ENCODE assay signal across 24 cellular contexts in genomic region chr3:58556761-58557181, GRCh38. TPM values are rescaled to one million over a fixed set of nuclear protein-coding genes. Genes with fewer than 3 reads are reported as not detected.
DNase-seq lines count a peak whose midpoint lies in the region; ATAC-seq and TF ChIP-seq lines count a peak whose summit lies in the region.
"Had no signal": no experiment of that assay in that cellular context is flagged by ENCODE, and none has a peak within 500 bp of the region (broad histone marks: within the 10 kb centered on the region; RNA-seq: fewer than 3 reads in every experiment).

No MANE protein-coding gene starts in this region.

- peaks cover 23% of the 10 kb centered on the region for H3K4me1 Mint-ChIP-seq in GM23338
- no peaks in the 10 kb centered on the region for H3K4me1 Mint-ChIP-seq in natural killer cell treated with Interleukin-12 subunit alpha and Interleukin-12 subunit beta and Interleukin-15 and Interleukin-18, amount 100 ng/mL, for 72 hours (ENCODE audit: low read depth in 2 of 2)
- H3K4me1 Mint-ChIP-seq: activated CD4-positive, alpha-beta T cell treated with anti-CD3 and anti-CD28 coated beads, Interleukin-2, amount 10 ng/mL, durations not matched to agents 7 days and 5 days; CD8-positive, alpha-beta memory T cell; natural killer cell; stimulated activated effector memory CD8-positive, alpha-beta T cell treated with anti-CD3 and anti-CD28 coated beads, Interleukin-12 subunit alpha, Interleukin-12 subunit beta, amount 100 ng/mL, for 72 hours had no signal

- H3K27me3 Mint-ChIP-seq in GM23338 (ENCODE audit: insufficient read depth, low read depth, poor library complexity): peaks cover 10% of the 10 kb centered on the region
- H3K27me3 Mint-ChIP-seq in natural killer cell treated with Interleukin-12 subunit alpha and Interleukin-12 subunit beta and Interleukin-15 and Interleukin-18, amount 100 ng/mL, for 72 hours: peaks cover 10 to 25% of the 10 kb centered on the region in 2 donors

- no peak overlapping the region for H3K4me3 ChIP-seq in GM23338
- H3K4me3 ChIP-seq in transverse colon: no peak overlapping the region
- H3K4me3 ChIP-seq: PC-9, psoas muscle, skin epidermis had no signal

- in situ Hi-C loops in transverse colon (cut with MboI; ENCODE audit: low pct_ligation_motif_present in 1 of 4, low pct_unique_long_range_greater_than_20kb in 1 of 4, low sequenced_read_pairs in 3 of 4): no loop called here

- TF ChIP-seq EP300 in transverse colon (IDR thresholded peaks at IDR 0.05; ENCODE audit: low read depth): no peak

- H3K36me3 Mint-ChIP-seq in GM23338 (ENCODE audit: low read depth): peaks cover 7% of the 10 kb centered on the region; the same call in 2 of the 3 replicates
- no peaks in the 10 kb centered on the region for H3K36me3 Mint-ChIP-seq in natural killer cell treated with Interleukin-12 subunit alpha and Interleukin-12 subunit beta and Interleukin-15 and Interleukin-18, amount 100 ng/mL, for 72 hours
- H3K36me3 Mint-ChIP-seq: CD8-positive, alpha-beta memory T cell; natural killer cell; stimulated activated effector memory CD8-positive, alpha-beta T cell treated with anti-CD3 and anti-CD28 coated beads, Interleukin-12 subunit alpha, Interleukin-12 subunit beta, amount 100 ng/mL, for 72 hours had no signal

- intact Hi-C loops in sciatic nerve (cut with DNase I): no loop called here
- intact Hi-C loops in transverse colon (cut with DNase I; ENCODE audit: low total_unique reads): no loop called here

- TF ChIP-seq CTCF in GM23338 (conservative IDR thresholded peaks at IDR 0.05; ENCODE audit: low read depth in 2 of 2) (no peak), transverse colon (IDR thresholded peaks at IDR 0.05) (no peak), RWPE1 (conservative IDR thresholded peaks at IDR 0.05; ENCODE audit: low read depth) (no peak)

- H3K4me1 ChIP-seq in GM23338 (ENCODE audit: insufficient read depth): peaks cover 4% of the 10 kb centered on the region
- peaks cover 0 to 12% (median 1%) of the 10 kb centered on the region in 4 donors for H3K4me1 ChIP-seq in transverse colon
- H3K4me1 ChIP-seq: psoas muscle had no signal

- DNase-seq in GM23338 (ENCODE audit: low spot score) (no peak), NCI-H82 treated with DMSO at 0.1 percent for 48 hours (lab: John Stamatoyannopoulos, UW; ENCODE audit: unreplicated experiment) (peak; percentile 61), inferior parietal cortex (ENCODE audit: extremely low spot score) (peak; percentile 49), sciatic nerve (ENCODE audit: low spot score) (no peak), transverse colon (no peak), RWPE1 (ENCODE audit: low spot score) (no peak)
- DNase-seq in natural killer cell treated with Interleukin-12 subunit alpha and Interleukin-12 subunit beta and Interleukin-15 and Interleukin-18, amount 100 ng/mL, for 72 hours (ENCODE audit: low spot score): no peak
- DNase-seq: activated CD4-positive, alpha-beta T cell treated with anti-CD3 and anti-CD28 coated beads, Interleukin-2, amount 10 ng/mL, durations not matched to agents 7 days and 5 days; activated CD8-positive, alpha-beta memory T cell treated with anti-CD3 and anti-CD28 coated beads, Interleukin-2, amount 50 U/mL, for 4 hours; brain microvascular endothelial cell; CD8-positive, alpha-beta memory T cell; HCEC 1CT; KG1; kidney glomerular epithelial cell; natural killer cell; PC-9; psoas muscle; stimulated activated CD4-positive, alpha-beta T cell treated with anti-CD3 and anti-CD28 coated beads, Interleukin-2, amount 100 ng/mL, for 24 hours had no signal

- no peaks in the 10 kb centered on the region for H3K9me2 ChIP-seq in GM23338 (ENCODE audit: insufficient read depth)

- no peak overlapping the region for H3K4me3 Mint-ChIP-seq in GM23338
- no peak overlapping the region for H3K4me3 Mint-ChIP-seq in natural killer cell treated with Interleukin-12 subunit alpha and Interleukin-12 subunit beta and Interleukin-15 and Interleukin-18, amount 100 ng/mL, for 72 hours
- H3K4me3 Mint-ChIP-seq: activated CD4-positive, alpha-beta T cell treated with anti-CD3 and anti-CD28 coated beads, Interleukin-2, amount 10 ng/mL, durations not matched to agents 7 days and 5 days; CD8-positive, alpha-beta memory T cell; natural killer cell; stimulated activated effector memory CD8-positive, alpha-beta T cell treated with anti-CD3 and anti-CD28 coated beads, Interleukin-12 subunit alpha, Interleukin-12 subunit beta, amount 100 ng/mL, for 72 hours; T-helper 1 cell treated with Interleukin-12 subunit alpha and Interleukin-12 subunit beta and Interleukin-4 antibody, amounts not matched to agents 30 μg/mL and 1 μg/mL, for 36 hours had no signal

- H3K27me3 ChIP-seq in GM23338 (ENCODE audit: insufficient read depth) (no peaks in the 10 kb centered on the region), transverse colon (no peaks in the 10 kb centered on the region)
- H3K27me3 ChIP-seq: brain microvascular endothelial cell had no signal

- peaks cover 23% of the 10 kb centered on the region for H3K9me3 Mint-ChIP-seq in GM23338
- no peaks in the 10 kb centered on the region for H3K9me3 Mint-ChIP-seq in natural killer cell treated with Interleukin-12 subunit alpha and Interleukin-12 subunit beta and Interleukin-15 and Interleukin-18, amount 100 ng/mL, for 72 hours
- H3K9me3 Mint-ChIP-seq: activated CD4-positive, alpha-beta T cell treated with anti-CD3 and anti-CD28 coated beads, Interleukin-2, amount 10 ng/mL, durations not matched to agents 7 days and 5 days; activated T-helper 2 cell treated with anti-CD3 and anti-CD28 coated beads, Interferon-gamma antibody, Interleukin-2, Interleukin-4, amounts not matched to agents 10 μg/mL and 5 μg/mL and 100 μg/mL, durations not matched to agents 14 hours and 24 hours and 36 hours; natural killer cell; stimulated activated effector memory CD8-positive, alpha-beta T cell treated with anti-CD3 and anti-CD28 coated beads, Interleukin-12 subunit alpha, Interleukin-12 subunit beta, amount 100 ng/mL, for 72 hours; T-helper 1 cell treated with Interleukin-12 subunit alpha and Interleukin-12 subunit beta and Interleukin-4 antibody, amounts not matched to agents 30 μg/mL and 1 μg/mL, for 36 hours had no signal

- no peak overlapping the region for H3K27ac ChIP-seq in GM23338 (ENCODE audit: low read depth)
- no peak overlapping the region for H3K27ac ChIP-seq in transverse colon
- no peak overlapping the region for H3K27ac ChIP-seq in RWPE1
- H3K27ac ChIP-seq: brain microvascular endothelial cell, PC-9, psoas muscle had no signal

- H3F3A ChIP-seq in GM23338 (replicated peaks; ENCODE audit: low read depth): no peaks in the 10 kb centered on the region

- H2AFZ ChIP-seq in GM23338: peak overlapping the region; percentile 26; the same call in 1 of the 2 replicates
- H2AFZ ChIP-seq: PC-9 had no signal

- no peaks in the 10 kb centered on the region for H4K20me1 ChIP-seq in GM23338 (replicated peaks; ENCODE audit: insufficient read depth)

- CTCF ChIA-PET in RWPE1 (lab: Yijun Ruan, JAX): interaction anchor here (0.9 kb wide), 1 partner anchor 12 kb away, joined by 3 read pairs; no protein-coding TSS in a partner anchor

- H3K27ac Mint-ChIP-seq in GM23338: no peak overlapping the region
- H3K27ac Mint-ChIP-seq in natural killer cell treated with Interleukin-12 subunit alpha and Interleukin-12 subunit beta and Interleukin-15 and Interleukin-18, amount 100 ng/mL, for 72 hours: no peak overlapping the region
- H3K27ac Mint-ChIP-seq: activated CD4-positive, alpha-beta T cell treated with anti-CD3 and anti-CD28 coated beads, Interleukin-2, amount 10 ng/mL, durations not matched to agents 7 days and 5 days; activated T-helper 2 cell treated with anti-CD3 and anti-CD28 coated beads, Interferon-gamma antibody, Interleukin-2, Interleukin-4, amounts not matched to agents 10 μg/mL and 5 μg/mL and 100 μg/mL, durations not matched to agents 14 hours and 24 hours and 36 hours; natural killer cell; stimulated activated effector memory CD8-positive, alpha-beta T cell treated with anti-CD3 and anti-CD28 coated beads, Interleukin-12 subunit alpha, Interleukin-12 subunit beta, amount 100 ng/mL, for 72 hours; T-helper 1 cell treated with Interleukin-12 subunit alpha and Interleukin-12 subunit beta and Interleukin-4 antibody, amounts not matched to agents 30 μg/mL and 1 μg/mL, for 36 hours had no signal

- H3K36me3 ChIP-seq in GM23338 (ENCODE audit: insufficient read depth) (no peaks in the 10 kb centered on the region), transverse colon (no peaks in the 10 kb centered on the region)
- H3K36me3 ChIP-seq: brain microvascular endothelial cell had no signal

- ATAC-seq in GM23338 (no peak; the same call in 2 of the 3 replicates), sciatic nerve (peak; percentile 50), GM19324 (IDR thresholded peaks at IDR 0.05; ENCODE audit: low FRiP score, unreplicated experiment) (no peak)
- ATAC-seq in natural killer cell treated with Interleukin-12 subunit alpha and Interleukin-12 subunit beta and Interleukin-15 and Interleukin-18, amount 100 ng/mL, for 72 hours: no peak
- ATAC-seq: natural killer cell; psoas muscle; stimulated activated effector memory CD8-positive, alpha-beta T cell treated with anti-CD3 and anti-CD28 coated beads, Interleukin-12 subunit alpha, Interleukin-12 subunit beta, amount 100 ng/mL, for 72 hours had no signal

- H3K4me2 ChIP-seq in GM23338: no peak overlapping the region
- H3K4me2 ChIP-seq: PC-9 had no signal

- no peaks in the 10 kb centered on the region for H3K9me3 ChIP-seq in transverse colon
- H3K9me3 ChIP-seq: psoas muscle had no signal

- POLR2A ChIA-PET in RWPE1 (lab: Yijun Ruan, JAX; ENCODE audit: low non-redundant PET): no interaction called here

- WGBS in transverse colon (ENCODE audit: low coverage in 1 of 2), 2 donors: 61 to 67% methylated on average over 1 to 6 of the region's 6 CpGs

- no peak for TF ChIP-seq POLR2A in transverse colon (IDR thresholded peaks at IDR 0.05)

- no peaks in the 10 kb centered on the region for H3K79me2 ChIP-seq in GM23338 (replicated peaks; ENCODE audit: insufficient read depth)

TF ChIP-seq in GM23338, 12 proteins besides CTCF, POLR2A, EP300 and RAD21 (continues in another document):
- TF ChIP-seq NANOG (IDR thresholded peaks at IDR 0.05; ENCODE audit: borderline replicate concordance) (no peak), ZNF114 (CRISPR knock-in tag; IDR thresholded peaks at IDR 0.05) (no peak), JUNB (IDR thresholded peaks at IDR 0.05; ENCODE audit: unreplicated experiment) (no peak), CREB1 (CRISPR knock-in tag; IDR thresholded peaks at IDR 0.05; ENCODE audit: low read depth) (no peak)

RNA-seq across cellular contexts. Expression of gene ACOX2, which starts 19.8 kb away (rescaled TPM):
- 0.31 and 1.1 TPM in 2 replicates for total RNA-seq in GM23338 (2014; rRNA removed; shearing (Covaris generic))
- 1.9 and 2.9 TPM in 2 replicates for polyA plus RNA-seq in GM23338 (2016; fragmentation: Nextera tagmentation; extraction: Ambion mirVana)
- total RNA-seq in sciatic nerve (31.0 TPM), transverse colon (100 to 1,000 TPM in 1 of 4 donors, 10 to 100 TPM in 3; 28.3 to 125 (median 37.9) TPM)
- total RNA-seq in natural killer cell treated with Interleukin-12 subunit alpha and Interleukin-12 subunit beta and Interleukin-15 and Interleukin-18, amount 100 ng/mL, for 72 hours: not detected
- total RNA-seq: activated CD4-positive, alpha-beta T cell treated with anti-CD3 and anti-CD28 coated beads, Interleukin-2, amount 10 ng/mL, durations not matched to agents 7 days and 5 days; activated T-helper 2 cell treated with anti-CD3 and anti-CD28 coated beads, Interferon-gamma antibody, Interleukin-2, Interleukin-4, amounts not matched to agents 10 μg/mL and 5 μg/mL and 100 μg/mL, durations not matched to agents 14 hours and 24 hours and 36 hours; CD8-positive, alpha-beta memory T cell; HT-29; natural killer cell had no signal
- polyA plus RNA-seq: CD8-positive, alpha-beta memory T cell had no signal

RNA-seq across cellular contexts. Expression of gene FAM107A, which starts 20.4 kb away (rescaled TPM):
- total RNA-seq in GM23338 (2014; rRNA removed; shearing (Covaris generic)): 0.89 and 1.0 TPM in 2 replicates
- polyA plus RNA-seq in GM23338 (2016; fragmentation: Nextera tagmentation; extraction: Ambion mirVana): 0.61 and 1.1 TPM in 2 replicates
- total RNA-seq in sciatic nerve (38.3 TPM), transverse colon (10 to 100 TPM; 14.1 to 21.9 (median 16.0) TPM)
- not detected for total RNA-seq in natural killer cell treated with Interleukin-12 subunit alpha and Interleukin-12 subunit beta and Interleukin-15 and Interleukin-18, amount 100 ng/mL, for 72 hours
- total RNA-seq: activated CD4-positive, alpha-beta T cell treated with anti-CD3 and anti-CD28 coated beads, Interleukin-2, amount 10 ng/mL, durations not matched to agents 7 days and 5 days; activated T-helper 2 cell treated with anti-CD3 and anti-CD28 coated beads, Interferon-gamma antibody, Interleukin-2, Interleukin-4, amounts not matched to agents 10 μg/mL and 5 μg/mL and 100 μg/mL, durations not matched to agents 14 hours and 24 hours and 36 hours; CD8-positive, alpha-beta memory T cell; natural killer cell; PC-9 had no signal
- polyA plus RNA-seq: CD8-positive, alpha-beta memory T cell had no signal

Comparison
In these comparisons a context has a peak if more than half of its experiments do, and no peak if none do; other contexts are left out.
1. DNase-seq: peak in NCI-H82 treated with DMSO at 0.1 percent for 48 hours (single experiment) and inferior parietal cortex (single experiment); none in GM23338 (single experiment), sciatic nerve (single experiment), transverse colon (single experiment), natural killer cell treated with Interleukin-12 subunit alpha and Interleukin-12 subunit beta and Interleukin-15 and Interleukin-18, amount 100 ng/mL, for 72 hours (single experiment) and RWPE1 (single experiment).
2. RNA of gene ACOX2, which starts 19.8 kb away (total RNA-seq): 28.3 to 125 TPM in transverse colon and 31.0 TPM in sciatic nerve (single experiment); 0.31 to 1.1 TPM in GM23338 and not detected in natural killer cell treated with Interleukin-12 subunit alpha and Interleukin-12 subunit beta and Interleukin-15 and Interleukin-18, amount 100 ng/mL, for 72 hours; every median in the first group is over 10 times any median in the second.